32 cellular contexts compared by ENCODE assay signal in genomic region chr7:142882338-142882678, GRCh38. TPM values are rescaled to one million over a fixed set of nuclear protein-coding genes. Genes with fewer than 3 reads are reported as not detected.
"Had no signal": no experiment of that assay in that cellular context is flagged by ENCODE, and none has a peak within 500 bp of the region (broad histone marks: within the 10 kb centered on the region; RNA-seq: fewer than 3 reads in every experiment).

No MANE protein-coding gene starts in this region.

- H3K27me3 ChIP-seq: colonic mucosa, neural progenitor cell, right lobe of liver, testis, transverse colon, uterus had no signal

- FAIRE-seq: endothelial cell of umbilical vein, kidney had no signal

- DNase-seq: activated B cell treated with CpG ODN at 0.5 μM for 24 hours; activated CD4-positive, alpha-beta T cell treated with anti-CD3 and anti-CD28 coated beads for 4 hours; activated CD4-positive, alpha-beta T cell treated with anti-CD3 and anti-CD28 coated beads, Interleukin-2, amount 50 U/mL, for 4 hours; activated naive CD4-positive, alpha-beta T cell; activated T-cell treated with anti-CD3 and anti-CD28 coated beads, Interleukin-2, amount 50 U/mL, for 4 hours; cerebellar nuclear complex; colonic mucosa; effector memory CD8-positive, alpha-beta T cell; hippocampal formation; kidney; natural killer cell; stimulated activated CD4-positive, alpha-beta T cell treated with anti-CD3 and anti-CD28 coated beads, Interleukin-2, amount 100 ng/mL, for 48 hours; stimulated activated naive CD4-positive, alpha-beta T cell treated with Interleukin-2 at 50 U/mL for 16 hours; T-helper 1 cell; testis; transverse colon; uterus had no signal

- H3K4me1 ChIP-seq: colonic mucosa, right lobe of liver, testis, transverse colon, uterus had no signal

- H3K36me3 ChIP-seq: colonic mucosa, neural progenitor cell, right lobe of liver, transverse colon, uterus had no signal

- ATAC-seq: activated naive CD4-positive, alpha-beta T cell treated with anti-CD3 and anti-CD28 coated beads, Interleukin-2, amount 50 U/mL, for 72 hours; activated T-cell treated with anti-CD3 and anti-CD28 coated beads, Interleukin-2, amount 50 U/mL, for 4 hours; activated T-helper 17 cell treated with anti-CD3 and anti-CD28 coated beads, Interleukin-2, amount 50 U/mL, for 72 hours; effector memory CD8-positive, alpha-beta T cell; natural killer cell; right lobe of liver had no signal

- H2AFZ ChIP-seq: neural progenitor cell had no signal

- H3K4me2 ChIP-seq: neural progenitor cell had no signal

- H3K27ac ChIP-seq: colonic mucosa, dorsolateral prefrontal cortex, neural progenitor cell, right lobe of liver, testis, transverse colon, uterus had no signal

- H3K9me3 ChIP-seq: colonic mucosa, right lobe of liver, testis, transverse colon, uterus had no signal

- H3K4me3 ChIP-seq: colonic mucosa, dorsolateral prefrontal cortex, neural progenitor cell, right lobe of liver, testis, transverse colon, uterus had no signal

- H3K9ac ChIP-seq: neural progenitor cell had no signal

RNA-seq across cellular contexts. Expression of gene TRPV6, which starts 3.2 kb away (rescaled TPM):
- total RNA-seq: activated B cell treated with CpG ODN at 0.5 μM for 24 hours; activated T-cell treated with anti-CD3 and anti-CD28 coated beads, Interleukin-2, amount 50 U/mL, for 4 hours; endothelial cell of umbilical vein; fibroblast of lung; fibroblast of villous mesenchyme; natural killer cell; posterior vena cava; skeletal muscle tissue had no signal
- polyA plus RNA-seq: endothelial cell of umbilical vein, fibroblast of lung had no signal

RNA-seq across cellular contexts. Expression of gene TRPV5, which starts 51.2 kb away (rescaled TPM):
- total RNA-seq: activated naive CD4-positive, alpha-beta T cell treated with anti-CD3 and anti-CD28 coated beads, Interleukin-2, amount 50 U/mL, for 72 hours; activated T-cell treated with anti-CD3 and anti-CD28 coated beads, Interleukin-2, amount 50 U/mL, for 4 hours; colonic mucosa; endothelial cell of umbilical vein; fibroblast of lung; fibroblast of villous mesenchyme; lower leg skin; mononuclear cell; natural killer cell; omental fat pad; posterior vena cava; renal cortical epithelial cell; right lobe of liver; skeletal muscle tissue; transverse colon had no signal
- polyA plus RNA-seq: endothelial cell of umbilical vein, esophagus, fibroblast of lung had no signal

RNA-seq across cellular contexts. Expression of gene LLCFC1, which starts 57.0 kb away (rescaled TPM):
- total RNA-seq: activated B cell treated with CpG ODN at 0.5 μM for 24 hours; activated naive CD4-positive, alpha-beta T cell treated with anti-CD3 and anti-CD28 coated beads, Interleukin-2, amount 50 U/mL, for 72 hours; activated T-cell treated with anti-CD3 and anti-CD28 coated beads, Interleukin-2, amount 50 U/mL, for 4 hours; activated T-helper 17 cell treated with anti-CD3 and anti-CD28 coated beads, Interleukin-2, amount 50 U/mL, for 72 hours; colonic mucosa; dorsolateral prefrontal cortex; endothelial cell of umbilical vein; fibroblast of lung; fibroblast of villous mesenchyme; kidney; lower leg skin; mononuclear cell; natural killer cell; omental fat pad; posterior vena cava; renal cortical epithelial cell; right lobe of liver; skeletal muscle tissue; transverse colon; uterus had no signal
- polyA plus RNA-seq: endothelial cell of umbilical vein, esophagus, fibroblast of lung had no signal
